Comparison of ENCODE assay signal across 8 cellular contexts in genomic region chr1:64686828-64687724, GRCh38. TPM values are rescaled to one million over a fixed set of nuclear protein-coding genes. Genes with fewer than 3 reads are reported as not detected.
DNase-seq lines count a peak whose midpoint lies in the region; ATAC-seq and TF ChIP-seq lines count a peak whose summit lies in the region.

No MANE protein-coding gene starts in this region.

- TF ChIP-seq POLR2A in gastroesophageal sphincter (IDR thresholded peaks at IDR 0.05) = no peak

- WGBS in gastroesophageal sphincter (ENCODE audit: low coverage in 1 of 2), 2 donors = 17 to 19% methylated on average over 6 of the region's 7 CpGs

- TF ChIP-seq CTCF in GM10266 (IDR thresholded peaks at IDR 0.05; ENCODE audit: control insufficient read depth, insufficient read depth, low read depth, missing control alignments) = peak; percentile 67
- TF ChIP-seq CTCF in gastroesophageal sphincter (IDR thresholded peaks at IDR 0.05) = peak; percentile 71 to 89 (median 88)
- TF ChIP-seq CTCF in progenitor cell of endocrine pancreas (IDR thresholded peaks at IDR 0.05; ENCODE audit: unreplicated experiment) = peak; percentile 84

- no peak for TF ChIP-seq EP300 in gastroesophageal sphincter (IDR thresholded peaks at IDR 0.05)

- DNase-seq in AG08396 (ENCODE audit: low spot score) (peak; percentile 53), GM10266 (ENCODE audit: extremely low spot score) (peak; percentile 50), NCI-H460 (ENCODE audit: extremely low read depth, low read depth) (peak; percentile 40), progenitor cell of endocrine pancreas (ENCODE audit: low spot score, unreplicated experiment) (no peak)
- peak; percentile 39 for DNase-seq in activated naive CD4-positive, alpha-beta T cell treated with anti-CD3 and anti-CD28 coated beads for 36 hours

- intact Hi-C loops in activated naive CD4-positive, alpha-beta T cell treated with anti-CD3 and anti-CD28 coated beads for 36 hours (cut with micrococcal nuclease) = loop anchor here (1.0 to 5.0 kb wide), 8 partner anchors 58 to 1000 kb away; partner anchors contain the start of genes JAK1 and RAVER2

- ATAC-seq in HG03060 (IDR thresholded peaks at IDR 0.05; ENCODE audit: low read depth, unreplicated experiment) (peak; percentile 62), gastroesophageal sphincter (peak; percentile 9), HG02610 (IDR thresholded peaks at IDR 0.05; ENCODE audit: unreplicated experiment) (no peak)

- H3K27me3 ChIP-seq in gastroesophageal sphincter = no peaks in the 10 kb centered on the region

- peaks cover 1% of the 10 kb centered on the region for H3K36me3 Mint-ChIP-seq in activated naive CD4-positive, alpha-beta T cell treated with anti-CD3 and anti-CD28 coated beads for 36 hours (ENCODE audit: low read depth)
- peaks cover 40% of the 10 kb centered on the region for H3K36me3 Mint-ChIP-seq in progenitor cell of endocrine pancreas (ENCODE audit: insufficient read depth)

- no peak overlapping the region for H3K27ac Mint-ChIP-seq in activated naive CD4-positive, alpha-beta T cell treated with anti-CD3 and anti-CD28 coated beads for 36 hours
- H3K27ac Mint-ChIP-seq in progenitor cell of endocrine pancreas = peak overlapping the region; percentile 20

- H3K9me3 ChIP-seq in gastroesophageal sphincter = no peaks in the 10 kb centered on the region

- H3K4me3 ChIP-seq in gastroesophageal sphincter = no peak overlapping the region

- peaks cover 5% of the 10 kb centered on the region for H3K4me1 Mint-ChIP-seq in activated naive CD4-positive, alpha-beta T cell treated with anti-CD3 and anti-CD28 coated beads for 36 hours (ENCODE audit: low read depth)
- peaks cover 15% of the 10 kb centered on the region for H3K4me1 Mint-ChIP-seq in progenitor cell of endocrine pancreas (ENCODE audit: low read depth)

- no peaks in the 10 kb centered on the region for H3K27me3 Mint-ChIP-seq in activated naive CD4-positive, alpha-beta T cell treated with anti-CD3 and anti-CD28 coated beads for 36 hours (ENCODE audit: low read depth)
- H3K27me3 Mint-ChIP-seq in progenitor cell of endocrine pancreas = peaks cover 2% of the 10 kb centered on the region

- H3K27ac ChIP-seq in gastroesophageal sphincter = no peak overlapping the region

- no peaks in the 10 kb centered on the region for H3K9me3 Mint-ChIP-seq in activated naive CD4-positive, alpha-beta T cell treated with anti-CD3 and anti-CD28 coated beads for 36 hours
- H3K9me3 Mint-ChIP-seq in progenitor cell of endocrine pancreas (ENCODE audit: low read depth) = no peaks in the 10 kb centered on the region

- H3K36me3 ChIP-seq in gastroesophageal sphincter = peaks cover 0 to 28% of the 10 kb centered on the region in 2 donors

- CTCF ChIA-PET in activated naive CD4-positive, alpha-beta T cell treated with anti-CD3 and anti-CD28 coated beads for 36 hours (lab: Charles Lee) = interaction anchor here (0.6 to 3.0 kb wide), 3 partner anchors 12 to 388 kb away, joined by 4 to 16 read pairs (median 5); no protein-coding TSS in a partner anchor

- peaks cover 3 to 22% (median 8%) of the 10 kb centered on the region in 3 donors for H3K4me1 ChIP-seq in gastroesophageal sphincter

- no peak overlapping the region for H3K4me3 Mint-ChIP-seq in activated naive CD4-positive, alpha-beta T cell treated with anti-CD3 and anti-CD28 coated beads for 36 hours
- peak overlapping the region; percentile 5 for H3K4me3 Mint-ChIP-seq in progenitor cell of endocrine pancreas (ENCODE audit: low read depth)

RNA-seq across cellular contexts. Expression of gene RAVER2, which starts 57.8 kb away (rescaled TPM):
- total RNA-seq in NCI-H460 (2014; rRNA removed; shearing (Covaris generic)) = 11.8 and 13.2 TPM in 2 replicates
- polyA plus RNA-seq in NCI-H460 (2014; cell fraction: nucleus; rRNA removed) = 15.6 and 19.2 TPM in 2 replicates
- 1 to 10 TPM; 2.3 to 2.5 TPM for total RNA-seq in activated naive CD4-positive, alpha-beta T cell treated with anti-CD3 and anti-CD28 coated beads for 36 hours
- 10 to 100 TPM; 12.5 to 32.9 (median 32.0) TPM for total RNA-seq in gastroesophageal sphincter
- 32.0 and 33.8 TPM in 2 replicates for total RNA-seq in progenitor cell of endocrine pancreas
